ENCODE assay signal across 8 cellular contexts in genomic region chr1:145994391-145995120, GRCh38. TPM values are rescaled to one million over a fixed set of nuclear protein-coding genes. Genes with fewer than 3 reads are reported as not detected.
A peak's percentile ranks its signal among the peaks of the same experiment; 100 is the strongest.
DNase-seq lines count a peak whose midpoint lies in the region.

No MANE protein-coding gene starts in this region.

- H3K27ac Mint-ChIP-seq in T-helper 2 cell treated with Interferon-gamma antibody and Interleukin-4, amounts not matched to agents 5 μg/mL and 100 μg/mL, for 36 hours = peak overlapping the region; percentile 99

- H3K4me1 ChIP-seq in HAP-1 = peaks cover 12% of the 10 kb centered on the region
- H3K4me1 ChIP-seq in ectodermal cell (ENCODE audit: control insufficient read depth, insufficient read depth, low read length) = peaks cover 15% of the 10 kb centered on the region
- H3K4me1 ChIP-seq in neuron (ENCODE audit: insufficient read depth, low read length) = peaks cover 42% of the 10 kb centered on the region

- H2AFZ ChIP-seq in neuron (ENCODE audit: low read depth, low read length) = no peak overlapping the region

- peak overlapping the region; percentile 98 for H3K4me3 Mint-ChIP-seq in T-helper 2 cell treated with Interferon-gamma antibody and Interleukin-4, amounts not matched to agents 5 μg/mL and 100 μg/mL, for 36 hours

- in situ Hi-C loops in HAP-1 (cut with MboI; ENCODE audit: low sequenced_read_pairs) = no loop called here

- DNase-seq in HAP-1 (ENCODE audit: low spot score in 2 of 2) (no peak), RKO (ENCODE audit: low spot score) (no peak), NCI-H69 (lab: John Stamatoyannopoulos, UW) (no peak), amygdala (lab: John Stamatoyannopoulos, UW) (no peak), NCI-H1092 treated with DMSO at 0.1 percent for 48 hours (lab: John Stamatoyannopoulos, UW) (no peak)
- peak; percentile 36 for DNase-seq in T-helper 2 cell treated with Interferon-gamma antibody and Interleukin-4, amounts not matched to agents 5 μg/mL and 100 μg/mL, for 36 hours (ENCODE audit: low spot score)

- H3K27me3 Mint-ChIP-seq in T-helper 2 cell treated with Interferon-gamma antibody and Interleukin-4, amounts not matched to agents 5 μg/mL and 100 μg/mL, for 36 hours (ENCODE audit: low read depth) = no peaks in the 10 kb centered on the region

- H3K9me3 Mint-ChIP-seq in T-helper 2 cell treated with Interferon-gamma antibody and Interleukin-4, amounts not matched to agents 5 μg/mL and 100 μg/mL, for 36 hours = no peaks in the 10 kb centered on the region

- H3K27me3 ChIP-seq in HAP-1 (ENCODE audit: low read depth) (no peaks in the 10 kb centered on the region), ectodermal cell (ENCODE audit: control insufficient read depth, insufficient read depth, low read length, poor library complexity, severe bottlenecking) (no peaks in the 10 kb centered on the region), neuron (ENCODE audit: insufficient read depth, low read length) (no peaks in the 10 kb centered on the region)

- WGBS in ectodermal cell, 2 experiments = 91 to 94% methylated on average over 10 of the region's 10 CpGs

- H3K4me3 ChIP-seq in HAP-1 (peak overlapping the region; percentile 50), ectodermal cell (ENCODE audit: insufficient read depth, low read depth, low read length) (peak overlapping the region; percentile 97), neuron (ENCODE audit: low read length) (peak overlapping the region; percentile 99)

- H3K36me3 ChIP-seq in HAP-1 (replicated peaks) (peaks cover 26% of the 10 kb centered on the region), ectodermal cell (ENCODE audit: control insufficient read depth, insufficient read depth, low read length) (peaks cover 24% of the 10 kb centered on the region), neuron (ENCODE audit: insufficient read depth, low read length) (peaks cover 30% of the 10 kb centered on the region)

- H3K27ac ChIP-seq in ectodermal cell (ENCODE audit: insufficient read depth, low read depth, low read length, poor library complexity, severe bottlenecking) = no peak overlapping the region

- H3K4me1 Mint-ChIP-seq in T-helper 2 cell treated with Interferon-gamma antibody and Interleukin-4, amounts not matched to agents 5 μg/mL and 100 μg/mL, for 36 hours (ENCODE audit: low read depth) = peaks cover 51% of the 10 kb centered on the region

- peaks cover 50% of the 10 kb centered on the region for H3K36me3 Mint-ChIP-seq in T-helper 2 cell treated with Interferon-gamma antibody and Interleukin-4, amounts not matched to agents 5 μg/mL and 100 μg/mL, for 36 hours (ENCODE audit: low read depth)

- H3K9me3 ChIP-seq in HAP-1 = no peaks in the 10 kb centered on the region
- no peaks in the 10 kb centered on the region for H3K9me3 ChIP-seq in ectodermal cell (ENCODE audit: control insufficient read depth, low read length)
- no peaks in the 10 kb centered on the region for H3K9me3 ChIP-seq in neuron (ENCODE audit: low read length)

RNA-seq across cellular contexts. Expression of gene TXNIP, which starts 1.8 kb away (rescaled TPM):
- 159 TPM for polyA plus RNA-seq in ectodermal cell (2013, experiment 1 of 4)
- 92.6 TPM for polyA plus RNA-seq in ectodermal cell (2013, experiment 2 of 4)
- polyA plus RNA-seq in ectodermal cell (2013, experiment 3 of 4) = 99.9 TPM
- 140 TPM for polyA plus RNA-seq in ectodermal cell (2013, experiment 4 of 4)

RNA-seq across cellular contexts. Expression of gene HJV, which starts 27.0 kb away (rescaled TPM):
- polyA plus RNA-seq in ectodermal cell (2013, experiment 1 of 4) = not detected
- polyA plus RNA-seq in ectodermal cell (2013, experiment 2 of 4) = not detected
- not detected for polyA plus RNA-seq in ectodermal cell (2013, experiment 3 of 4)
- not detected for polyA plus RNA-seq in ectodermal cell (2013, experiment 4 of 4)

RNA-seq across cellular contexts. Expression of gene POLR3GL, which starts 30.1 kb away (rescaled TPM):
- 18.3 TPM for polyA plus RNA-seq in ectodermal cell (2013, experiment 1 of 4)
- 16.4 TPM for polyA plus RNA-seq in ectodermal cell (2013, experiment 2 of 4)
- 22.1 TPM for polyA plus RNA-seq in ectodermal cell (2013, experiment 3 of 4)
- polyA plus RNA-seq in ectodermal cell (2013, experiment 4 of 4) = 22.3 TPM

RNA-seq across cellular contexts. Expression of gene ANKRD34A, which starts 30.2 kb away (rescaled TPM):
- 0.52 TPM for polyA plus RNA-seq in ectodermal cell (2013, experiment 1 of 4)
- polyA plus RNA-seq in ectodermal cell (2013, experiment 2 of 4) = 0.37 TPM
- 0.43 TPM for polyA plus RNA-seq in ectodermal cell (2013, experiment 3 of 4)
- polyA plus RNA-seq in ectodermal cell (2013, experiment 4 of 4) = 0.28 TPM

RNA-seq across cellular contexts. Expression of gene LIX1L, which starts 36.7 kb away (rescaled TPM):
- polyA plus RNA-seq in ectodermal cell (2013, experiment 1 of 4) = 13.3 TPM
- polyA plus RNA-seq in ectodermal cell (2013, experiment 2 of 4) = 9.4 TPM
- 7.8 TPM for polyA plus RNA-seq in ectodermal cell (2013, experiment 3 of 4)
- polyA plus RNA-seq in ectodermal cell (2013, experiment 4 of 4) = 9.4 TPM
